18 cellular contexts compared by ENCODE assay signal in genomic region chr17:75503337-75503950, GRCh38. TPM values are rescaled to one million over a fixed set of nuclear protein-coding genes. Genes with fewer than 3 reads are reported as not detected.
DNase-seq lines count a peak whose midpoint lies in the region; ATAC-seq, FAIRE-seq and TF ChIP-seq lines count a peak whose summit lies in the region.
"Had no signal": no experiment of that assay in that cellular context is flagged by ENCODE, and none has a peak within 500 bp of the region (broad histone marks: within the 10 kb centered on the region; RNA-seq: fewer than 3 reads in every experiment).

No MANE protein-coding gene starts in this region.

- 0 out of 2 replicates have a peak, but pooled peaks have one; percentile 13 for ATAC-seq in Panc1
- no peak for ATAC-seq in HG02678 (IDR thresholded peaks at IDR 0.05; ENCODE audit: unreplicated experiment)
- ATAC-seq: Right ventricle myocardium inferior had no signal

- H2AFZ ChIP-seq in H1 (ENCODE audit: low read length): no peak overlapping the region

- no peak overlapping the region for H4K91ac ChIP-seq in H1 (replicated peaks; ENCODE audit: insufficient read length, low read length)

- H3K4me1 ChIP-seq in BLaER1 treated with 17β-estradiol and CSF1 and Interleukin-3, amounts not matched to agents 10 nM and 100 nM: peaks cover 29 to 98% (median 94%) of the 10 kb centered on the region in 10 experiments
- H3K4me1 ChIP-seq in Panc1 (ENCODE audit: control insufficient read depth, insufficient read depth, low read length) (peaks cover 12% of the 10 kb centered on the region), H1 (replicated peaks in 1 of 4; ENCODE audit: control insufficient read depth in 3 of 4, insufficient read depth in 4 of 4, low read length in 3 of 4) (peaks cover 0 to 1% (median 0%) of the 10 kb centered on the region in 4 experiments; a peak in 1 of 7 replicates)
- H3K4me1 ChIP-seq: BE2C had no signal

- WGBS in H1 (ENCODE audit: extremely low coverage in 1 of 2, insufficient coverage in 1 of 2, insufficient read length in 1 of 2, insufficient replicate concordance in 2 of 2, low coverage in 1 of 2, low lambda C conversion rate in 2 of 2, missing lambda C conversion rate in 1 of 2), 2 experiments: 89% methylated on average over 19 of the region's 23 CpGs; no CpG with 5 or more reads in 1 of the 2 experiments

- H3K4me2 ChIP-seq in BLaER1 treated with 17β-estradiol and CSF1 and Interleukin-3, amounts not matched to agents 10 nM and 100 nM: peak overlapping the region in 9 of 11 experiments; percentile 7 to 77 (median 63); a peak in 13 of 22 replicates
- no peak overlapping the region for H3K4me2 ChIP-seq in H1 (ENCODE audit: insufficient read depth in 1 of 2, low read depth in 2 of 2, low read length in 2 of 2)

- peaks cover 0 to 89% (median 23%) of the 10 kb centered on the region in 11 experiments; a peak in 19 of 22 replicates for H4K20me1 ChIP-seq in BLaER1 treated with 17β-estradiol and CSF1 and Interleukin-3, amounts not matched to agents 10 nM and 100 nM
- peaks cover 2 to 14% of the 10 kb centered on the region in 2 experiments for H4K20me1 ChIP-seq in H1 (replicated peaks in 1 of 2; ENCODE audit: control insufficient read depth in 1 of 2, insufficient read depth in 2 of 2, low read length in 2 of 2)

- H2BK5ac ChIP-seq in H1 (ENCODE audit: low read depth, low read length): no peak overlapping the region

- no peak overlapping the region for H4K5ac ChIP-seq in H1 (ENCODE audit: insufficient read length, low read depth, low read length)

- no peak for DNase-seq in Panc1 (ENCODE audit: low read depth, low spot score)
- no peak for DNase-seq in H1 (ENCODE audit: low read depth in 1 of 2, low spot score in 2 of 2)
- no peak for DNase-seq in substantia nigra (lab: John Stamatoyannopoulos, UW)
- DNase-seq in SK-N-DZ (ENCODE audit: low spot score): no peak
- DNase-seq in cerebellum (ENCODE audit: low spot score): no peak
- DNase-seq: DMS 273 treated with DMSO at 0.1 percent for 48 hours, DMS79 treated with DMSO at 0.1 percent for 48 hours, NCI-H1105 treated with DMSO at 0.1 percent for 48 hours, NCI-H2029 treated with DMSO at 0.1 percent for 48 hours, NCI-H226 had no signal

- no peak overlapping the region for H3K56ac ChIP-seq in H1 (replicated peaks; ENCODE audit: insufficient read length, low read depth, low read length)

- no peaks in the 10 kb centered on the region for H3K79me2 ChIP-seq in H1 (ENCODE audit: control insufficient read depth in 1 of 2, insufficient read depth in 2 of 2, low read length in 2 of 2)

- peak overlapping the region in 4 of 11 experiments; percentile 8 to 79 (median 40); a peak in 4 of 22 replicates for H3K9ac ChIP-seq in BLaER1 treated with 17β-estradiol and CSF1 and Interleukin-3, amounts not matched to agents 10 nM and 100 nM
- H3K9ac ChIP-seq in H1 (replicated peaks in 1 of 4; ENCODE audit: extremely low read depth in 1 of 4, low read depth in 3 of 4, low read length in 3 of 4): no peak overlapping the region

- H3K4me3 ChIP-seq in BLaER1 treated with 17β-estradiol and CSF1 and Interleukin-3, amounts not matched to agents 10 nM and 100 nM: no peak overlapping the region
- H3K4me3 ChIP-seq in Panc1 (ENCODE audit: low read depth in 2 of 2, low read length in 2 of 2) (no peak overlapping the region), H1 (ENCODE audit: extremely low read depth in 1 of 4, insufficient read depth in 2 of 4, low read depth in 3 of 4, low read length in 4 of 4) (no peak overlapping the region)

- no peak overlapping the region for H2BK15ac ChIP-seq in H1 (ENCODE audit: low read length)

- no peak for TF ChIP-seq CTCF in Panc1 (IDR thresholded peaks at IDR 0.05)
- no peak for TF ChIP-seq CTCF in H1 (IDR thresholded peaks at IDR 0.05; ENCODE audit: control extremely low read depth in 1 of 3, insufficient read depth in 1 of 3, low read depth in 1 of 3, low read length in 3 of 3)

- TF ChIP-seq RAD21 in H1 (IDR thresholded peaks at IDR 0.05 in 1 of 2, conservative IDR thresholded peaks at IDR 0.05 in 1 of 2; ENCODE audit: low read depth in 2 of 2, low read length in 2 of 2): no peak

- TF ChIP-seq EP300 in H1 (IDR thresholded peaks at IDR 0.05; ENCODE audit: borderline replicate concordance in 1 of 2, low read depth in 2 of 2, low read length in 2 of 2): no peak

- H3K4ac ChIP-seq in H1 (replicated peaks; ENCODE audit: insufficient read length, low read depth, low read length): no peak overlapping the region

- no peak overlapping the region for H2BK20ac ChIP-seq in H1 (ENCODE audit: low read length)

- in situ Hi-C loops in Panc1 (cut with HindIII; ENCODE audit: low pct_unique_long_range_greater_than_20kb, low sequenced_read_pairs): no loop called here

- POLR2A ChIA-PET in Panc1 (lab: Charles Lee) (interaction anchor here (0.6 kb wide), 1 partner anchor 107 kb away, joined by 4 read pairs; no protein-coding TSS in a partner anchor), H1 (lab: Charles Lee; ENCODE audit: partially characterized antibody) (interaction anchor here (0.6 to 6.4 kb wide), 10 partner anchors 10 to 92 kb away, joined by 3 to 35 read pairs (median 4); partner anchors contain the start of gene TSEN54)

- no peaks in the 10 kb centered on the region for H3K23me2 ChIP-seq in H1 (ENCODE audit: low read depth, low read length)

- no peaks in the 10 kb centered on the region for H3K27me3 ChIP-seq in BLaER1 treated with 17β-estradiol and CSF1 and Interleukin-3, amounts not matched to agents 10 nM and 100 nM
- no peaks in the 10 kb centered on the region for H3K27me3 ChIP-seq in Panc1 (ENCODE audit: control insufficient read depth, insufficient read depth, low read length)
- no peaks in the 10 kb centered on the region for H3K27me3 ChIP-seq in H1 (replicated peaks in 1 of 4; ENCODE audit: control insufficient read depth in 3 of 4, extremely low read depth in 1 of 4, insufficient read depth in 3 of 4, low read length in 3 of 4)
- H3K27me3 ChIP-seq: BE2C had no signal

- H3K36me3 ChIP-seq in BLaER1 treated with 17β-estradiol and CSF1 and Interleukin-3, amounts not matched to agents 10 nM and 100 nM: peaks cover 27 to 96% (median 79%) of the 10 kb centered on the region in 11 experiments; a peak in 21 of 22 replicates
- H3K36me3 ChIP-seq in Panc1 (ENCODE audit: control insufficient read depth, insufficient read depth, low read length) (no peaks in the 10 kb centered on the region), H1 (ENCODE audit: control insufficient read depth in 2 of 4, insufficient read depth in 4 of 4, low read length in 3 of 4) (peaks cover 2 to 14% (median 10%) of the 10 kb centered on the region in 4 experiments; a peak in 6 of 8 replicates)

- H2AK5ac ChIP-seq in H1 (ENCODE audit: low read depth, low read length): no peak overlapping the region

- intact Hi-C loops in Panc1 (cut with micrococcal nuclease; ENCODE audit: unreplicated experiment): no loop called here

- H3K23ac ChIP-seq in H1 (ENCODE audit: insufficient read length): no peak overlapping the region

- H3K27ac ChIP-seq in BLaER1 treated with 17β-estradiol and CSF1 and Interleukin-3, amounts not matched to agents 10 nM and 100 nM: peak overlapping the region in 8 of 11 experiments; percentile 15 to 66 (median 34); a peak in 15 of 22 replicates
- H3K27ac ChIP-seq in Panc1 (ENCODE audit: low read length) (no peak overlapping the region), H1 (ENCODE audit: low read depth, low read length) (no peak overlapping the region), substantia nigra (ENCODE audit: low read depth, low read length, poor library complexity, severe bottlenecking) (peak overlapping the region; percentile 90)

- no TSS peak for BruUV-seq in Panc1 (replicated peaks; lab: Mats Ljungman, UMichigan)

- peak overlapping the region; percentile 27; the same call in 1 of the 2 replicates for H2BK12ac ChIP-seq in H1 (ENCODE audit: low read depth, low read length)

- H3K79me1 ChIP-seq in H1 (ENCODE audit: low read depth, low read length): no peaks in the 10 kb centered on the region

- no peak overlapping the region for H3K14ac ChIP-seq in H1 (ENCODE audit: insufficient read length)

- TF ChIP-seq POLR2A in H1 (IDR thresholded peaks at IDR 0.05; ENCODE audit: control extremely low read depth in 1 of 2, low read depth in 2 of 2, low read length in 2 of 2): no peak

- no peak overlapping the region for H2BK120ac ChIP-seq in H1 (replicated peaks; ENCODE audit: low read depth, low read length)

- no peaks in the 10 kb centered on the region for H3K9me3 ChIP-seq in BLaER1 treated with 17β-estradiol and CSF1 and Interleukin-3, amounts not matched to agents 10 nM and 100 nM (replicated peaks in 1 of 11)
- H3K9me3 ChIP-seq in Panc1 (ENCODE audit: control insufficient read depth, insufficient read depth, low read depth, low read length): no peaks in the 10 kb centered on the region
- no peaks in the 10 kb centered on the region for H3K9me3 ChIP-seq in H1 (ENCODE audit: insufficient read depth in 2 of 2, low read depth in 1 of 2, low read length in 1 of 2)
- H3K9me3 ChIP-seq: BE2C, Caco-2 had no signal

- no peak for FAIRE-seq in H1 (lab: Jason Lieb, UNC)
- FAIRE-seq: RCC 7860 had no signal

- H3K18ac ChIP-seq in H1 (ENCODE audit: extremely low read depth, low read length): no peak overlapping the region

- H4K8ac ChIP-seq in H1 (ENCODE audit: extremely low read depth, insufficient read depth, low read length): no peak overlapping the region; the same call in 1 of the 2 replicates

- CTCF ChIA-PET in Panc1 (lab: Charles Lee) (interaction anchor here (1.6 kb wide), 1 partner anchor 13 kb away, joined by 6 read pairs; the partner anchor contains the start of gene TSEN54), H1 (lab: Charles Lee; ENCODE audit: partially characterized antibody) (interaction anchor here (0.5 to 8.2 kb wide), 25 partner anchors 8 to 632 kb away, joined by 3 to 67 read pairs (median 4); partner anchors contain the start of genes TMEM94 and TSEN54)

RNA-seq across cellular contexts. Expression of gene CASKIN2, which starts 11.9 kb away (rescaled TPM):
- 40.0 TPM for total RNA-seq in Panc1 (2021; ENCODE audit: unreplicated experiment)
- polyA plus RNA-seq in Panc1 (2012; ENCODE audit: insufficient read length): 20.3 TPM
- total RNA-seq in H1 (2021; fragmentation: NEBNext Ultra II Directional; extraction: Animal tissue kit (Norgen Biotek cat#: 25700)): 28.9 and 32.3 TPM in 2 replicates
- 6.7 and 10.6 TPM in 2 replicates for polyA plus RNA-seq in H1 (2011; rRNA removed)
- 6.0 TPM for polyA plus RNA-seq in H1 (2011; cell fraction: cytosol; rRNA removed)
- polyA plus RNA-seq in H1 (2011; cell fraction: nucleus; rRNA removed): 36.0 TPM
- polyA plus RNA-seq in H1 (2012, experiment 1 of 2): 10.0 to 15.3 TPM (median 14.4 TPM) in 4 replicates
- 12.7 TPM for polyA plus RNA-seq in H1 (2012, experiment 2 of 2)
- 8.6 TPM for polyA plus RNA-seq in H1 (2013, experiment 1 of 2)
- 8.0 TPM for polyA plus RNA-seq in H1 (2013, experiment 2 of 2)
- 9.0 and 13.9 TPM in 2 replicates for polyA minus RNA-seq in H1 (2011; rRNA and poly(A)+ RNA removed)
- polyA minus RNA-seq in H1 (2011; cell fraction: cytosol; rRNA and poly(A)+ RNA removed): 8.7 TPM
- 19.4 TPM for polyA minus RNA-seq in H1 (2011; cell fraction: nucleus; rRNA and poly(A)+ RNA removed)
- polyA plus RNA-seq in SK-N-DZ (2014; cell fraction: cytosol; rRNA removed): 7.2 and 9.4 TPM in 2 replicates
- polyA plus RNA-seq in SK-N-DZ (2014; cell fraction: nucleus; rRNA removed): 13.8 and 46.4 TPM in 2 replicates
- 7.3 TPM for total RNA-seq in cerebellum
- polyA plus RNA-seq: CD4-positive, alpha-beta memory T cell; IgD-negative memory B cell had no signal

RNA-seq across cellular contexts. Expression of gene TSEN54, which starts 12.9 kb away (rescaled TPM):
- total RNA-seq in Panc1 (2021; ENCODE audit: unreplicated experiment): 78.7 TPM
- 50.8 TPM for polyA plus RNA-seq in Panc1 (2012; ENCODE audit: insufficient read length)
- total RNA-seq in H1 (2021; fragmentation: NEBNext Ultra II Directional; extraction: Animal tissue kit (Norgen Biotek cat#: 25700)): 43.6 and 44.8 TPM in 2 replicates
- polyA plus RNA-seq in H1 (2011; rRNA removed): 60.3 and 68.1 TPM in 2 replicates
- 52.7 TPM for polyA plus RNA-seq in H1 (2011; cell fraction: cytosol; rRNA removed)
- polyA plus RNA-seq in H1 (2011; cell fraction: nucleus; rRNA removed): 106 TPM
- 41.4 to 67.2 TPM (median 56.3 TPM) in 4 replicates for polyA plus RNA-seq in H1 (2012, experiment 1 of 2)
- 63.3 TPM for polyA plus RNA-seq in H1 (2012, experiment 2 of 2)
- 32.9 TPM for polyA plus RNA-seq in H1 (2013, experiment 1 of 2)
- 29.0 TPM for polyA plus RNA-seq in H1 (2013, experiment 2 of 2)
- 35.2 and 45.8 TPM in 2 replicates for polyA minus RNA-seq in H1 (2011; rRNA and poly(A)+ RNA removed)
- 14.6 TPM for polyA minus RNA-seq in H1 (2011; cell fraction: cytosol; rRNA and poly(A)+ RNA removed)
- 18.1 TPM for polyA minus RNA-seq in H1 (2011; cell fraction: nucleus; rRNA and poly(A)+ RNA removed)
- 77.8 and 95.2 TPM in 2 replicates for polyA plus RNA-seq in SK-N-DZ (2014; cell fraction: cytosol; rRNA removed)
- 174 and 182 TPM in 2 replicates for polyA plus RNA-seq in SK-N-DZ (2014; cell fraction: nucleus; rRNA removed)
- 9.4 TPM for total RNA-seq in cerebellum

RNA-seq across cellular contexts. Expression of gene LLGL2, which starts 22.1 kb away (rescaled TPM):
- total RNA-seq in Panc1 (2021; ENCODE audit: unreplicated experiment) (201 TPM), cerebellum (1.1 TPM)
- 233 TPM for polyA plus RNA-seq in Panc1 (2012; ENCODE audit: insufficient read length)
- 64.5 and 66.6 TPM in 2 replicates for total RNA-seq in H1 (2021; fragmentation: NEBNext Ultra II Directional; extraction: Animal tissue kit (Norgen Biotek cat#: 25700))
- polyA plus RNA-seq in H1 (2011; rRNA removed): 77.1 and 126 TPM in 2 replicates
- polyA plus RNA-seq in H1 (2011; cell fraction: cytosol; rRNA removed): 90.7 TPM
- polyA plus RNA-seq in H1 (2011; cell fraction: nucleus; rRNA removed): 171 TPM
- 38.9 to 72.3 TPM (median 69.7 TPM) in 4 replicates for polyA plus RNA-seq in H1 (2012, experiment 1 of 2)
- 58.3 TPM for polyA plus RNA-seq in H1 (2012, experiment 2 of 2)
- polyA plus RNA-seq in H1 (2013, experiment 1 of 2): 47.7 TPM
- 43.3 TPM for polyA plus RNA-seq in H1 (2013, experiment 2 of 2)
- polyA minus RNA-seq in H1 (2011; rRNA and poly(A)+ RNA removed): 22.8 and 39.6 TPM in 2 replicates
- 33.2 TPM for polyA minus RNA-seq in H1 (2011; cell fraction: cytosol; rRNA and poly(A)+ RNA removed)
- polyA minus RNA-seq in H1 (2011; cell fraction: nucleus; rRNA and poly(A)+ RNA removed): 44.7 TPM
- 1.3 and 1.7 TPM in 2 replicates for polyA plus RNA-seq in SK-N-DZ (2014; cell fraction: cytosol; rRNA removed)
- 1.1 and 1.7 TPM in 2 replicates for polyA plus RNA-seq in SK-N-DZ (2014; cell fraction: nucleus; rRNA removed)

RNA-seq across cellular contexts. Expression of gene TMEM94, which starts 47.0 kb away (rescaled TPM):
- 129 TPM for total RNA-seq in Panc1 (2021; ENCODE audit: unreplicated experiment)
- polyA plus RNA-seq in Panc1 (2012; ENCODE audit: insufficient read length): 156 TPM
- total RNA-seq in H1 (2021; fragmentation: NEBNext Ultra II Directional; extraction: Animal tissue kit (Norgen Biotek cat#: 25700)): 54.8 and 64.3 TPM in 2 replicates
- polyA plus RNA-seq in H1 (2011; rRNA removed): 69.9 and 147 TPM in 2 replicates
- 40.8 TPM for polyA plus RNA-seq in H1 (2011; cell fraction: cytosol; rRNA removed)
- 381 TPM for polyA plus RNA-seq in H1 (2011; cell fraction: nucleus; rRNA removed)
- 65.6 to 77.5 TPM (median 73.0 TPM) in 4 replicates for polyA plus RNA-seq in H1 (2012, experiment 1 of 2)
- 62.7 TPM for polyA plus RNA-seq in H1 (2012, experiment 2 of 2)
- 65.9 TPM for polyA plus RNA-seq in H1 (2013, experiment 1 of 2)
- 65.6 TPM for polyA plus RNA-seq in H1 (2013, experiment 2 of 2)
- 42.3 and 63.6 TPM in 2 replicates for polyA minus RNA-seq in H1 (2011; rRNA and poly(A)+ RNA removed)
- 61.0 TPM for polyA minus RNA-seq in H1 (2011; cell fraction: cytosol; rRNA and poly(A)+ RNA removed)
- 89.8 TPM for polyA minus RNA-seq in H1 (2011; cell fraction: nucleus; rRNA and poly(A)+ RNA removed)
- polyA plus RNA-seq in SK-N-DZ (2014; cell fraction: cytosol; rRNA removed): 87.4 and 94.3 TPM in 2 replicates
- polyA plus RNA-seq in SK-N-DZ (2014; cell fraction: nucleus; rRNA removed): 224 and 357 TPM in 2 replicates
- 37.9 TPM for total RNA-seq in cerebellum

Comparison
In these comparisons a context has a peak if more than half of its experiments do, and no peak if none do; other contexts are left out.
1. H3K27ac ChIP-seq: peak in BLaER1 treated with 17β-estradiol and CSF1 and Interleukin-3, amounts not matched to agents 10 nM and 100 nM (8 of 11) and substantia nigra (single experiment); none in Panc1 (single experiment) and H1 (single experiment).
2. H3K4me2 ChIP-seq: peak in BLaER1 treated with 17β-estradiol and CSF1 and Interleukin-3, amounts not matched to agents 10 nM and 100 nM (9 of 11); none in H1 (0 of 2).
3. RNA of gene LLGL2, which starts 22.1 kb away (total RNA-seq): 201 TPM in Panc1 (single experiment) and 64.5 to 66.6 TPM in H1; 1.1 TPM in cerebellum (single experiment); every median in the first group is over 10 times any median in the second.